In the genomic region with DNA sequence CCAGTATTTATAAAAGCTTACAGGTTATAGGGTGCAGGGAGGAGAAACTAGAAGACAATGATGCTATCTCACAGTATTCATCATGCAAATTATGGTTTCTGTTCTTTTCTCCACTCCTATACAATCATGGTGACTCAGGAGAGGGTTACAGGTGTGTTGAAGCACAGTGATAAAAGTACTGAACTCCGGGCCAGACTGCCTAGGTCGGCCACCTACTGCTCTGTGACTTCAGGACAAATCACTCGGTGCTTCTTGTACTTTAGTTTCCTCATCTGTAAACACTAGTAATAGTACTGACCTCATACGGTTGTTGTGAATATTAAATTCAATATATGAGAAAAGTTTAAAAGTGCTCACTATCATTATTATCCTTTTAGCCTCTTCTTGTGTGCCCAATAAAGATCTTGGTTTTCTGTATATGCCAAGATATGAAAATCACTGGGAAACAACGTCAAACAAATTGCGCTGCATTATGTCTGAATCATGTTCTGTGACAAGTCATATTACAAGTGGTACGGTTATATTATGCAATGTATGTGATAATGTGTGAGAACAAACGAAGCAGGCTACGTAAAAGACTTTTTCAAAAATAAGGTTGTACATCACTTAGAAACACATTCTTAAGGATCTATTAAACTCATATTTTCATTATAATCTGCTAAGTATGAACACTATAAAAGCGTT, we compare ENCODE assay signal across 20 cellular contexts.
DNase-seq lines count a peak whose midpoint lies in the region; ATAC-seq and TF ChIP-seq lines count a peak whose summit lies in the region.
"Had no signal": no experiment of that assay in that cellular context is flagged by ENCODE, and none has a peak within 500 bp of the region (broad histone marks: within the 10 kb centered on the region; RNA-seq: fewer than 3 reads in every experiment).

No MANE protein-coding gene starts in this region.

- H3K4me1 ChIP-seq in Peyer's patch (no peaks in the 10 kb centered on the region), prostate gland (replicated peaks) (no peaks in the 10 kb centered on the region)
- H3K4me1 ChIP-seq: left lung, spleen, uterus had no signal

- H3K9me3 Mint-ChIP-seq in immature natural killer cell = no peaks in the 10 kb centered on the region
- H3K9me3 Mint-ChIP-seq: activated CD4-positive, alpha-beta T cell treated with anti-CD3 and anti-CD28 coated beads, Interleukin-2, amount 10 ng/mL, durations not matched to agents 7 days and 5 days had no signal

- H3K4me1 Mint-ChIP-seq in immature natural killer cell = peaks cover 15 to 25% of the 10 kb centered on the region in 2 donors
- H3K4me1 Mint-ChIP-seq: activated CD4-positive, alpha-beta T cell treated with anti-CD3 and anti-CD28 coated beads, Interleukin-2, amount 10 ng/mL, durations not matched to agents 7 days and 5 days had no signal

- no peaks in the 10 kb centered on the region for H3K27me3 ChIP-seq in GM06990 (replicated peaks; ENCODE audit: control insufficient read depth, insufficient read depth, low read length)
- H3K27me3 ChIP-seq in Peyer's patch = no peaks in the 10 kb centered on the region
- no peaks in the 10 kb centered on the region for H3K27me3 ChIP-seq in prostate gland (replicated peaks; ENCODE audit: insufficient read depth)
- H3K27me3 ChIP-seq: dorsolateral prefrontal cortex, esophagus squamous epithelium, left lung, spleen, uterus had no signal

- DNase-seq in GM06990 (ENCODE audit: extremely low read depth, insufficient read length) = peak; percentile 22
- peak; percentile 91 for DNase-seq in amniotic epithelial cell (ENCODE audit: low read depth)
- no peak for DNase-seq in immature natural killer cell
- DNase-seq in Peyer's patch = no peak
- no peak for DNase-seq in inferior parietal cortex (ENCODE audit: extremely low spot score)
- DNase-seq in prostate gland (ENCODE audit: low spot score) = no peak
- DNase-seq: activated CD4-positive, alpha-beta T cell treated with anti-CD3 and anti-CD28 coated beads, Interleukin-2, amount 10 ng/mL, durations not matched to agents 7 days and 5 days; central memory CD4-positive, alpha-beta T cell; dorsolateral prefrontal cortex; esophagus squamous epithelium; left lung; NCI-H187; spleen; stimulated activated CD4-positive, alpha-beta T cell treated with anti-CD3 and anti-CD28 coated beads, Interleukin-4, amount 100 ng/mL, for 4 hours; SW 1271; uterus had no signal

- H3K9me3 ChIP-seq in Peyer's patch (no peaks in the 10 kb centered on the region), prostate gland (no peaks in the 10 kb centered on the region)
- H3K9me3 ChIP-seq: esophagus squamous epithelium, left lung, spleen, uterus had no signal

- intact Hi-C loops in prostate gland (cut with DNase I) = no loop called here

- no peak overlapping the region for H3K27ac ChIP-seq in Peyer's patch
- H3K27ac ChIP-seq in prostate gland = no peak overlapping the region
- H3K27ac ChIP-seq: C4-2B, dorsolateral prefrontal cortex, esophagus squamous epithelium, HL-60, left lung, spleen, uterus had no signal

- peaks cover 0 to 4% (median 0%) of the 10 kb centered on the region in 3 donors for H3K27me3 Mint-ChIP-seq in immature natural killer cell (ENCODE audit: low read depth in 3 of 3)

- no peak overlapping the region for H3K4me3 Mint-ChIP-seq in immature natural killer cell
- H3K4me3 Mint-ChIP-seq: activated CD4-positive, alpha-beta T cell treated with anti-CD3 and anti-CD28 coated beads, Interleukin-2, amount 10 ng/mL, durations not matched to agents 7 days and 5 days had no signal

- 89% methylated on average over 10 of the region's 10 CpGs for WGBS in prostate gland

- H3K36me3 ChIP-seq in GM06990 (ENCODE audit: control insufficient read depth, insufficient read depth, low read length) = no peaks in the 10 kb centered on the region
- no peaks in the 10 kb centered on the region for H3K36me3 ChIP-seq in Peyer's patch
- no peaks in the 10 kb centered on the region for H3K36me3 ChIP-seq in prostate gland
- H3K36me3 ChIP-seq: esophagus squamous epithelium, left lung, spleen, uterus had no signal

- TF ChIP-seq POLR2A in Peyer's patch (IDR thresholded peaks at IDR 0.05) (no peak), prostate gland (IDR thresholded peaks at IDR 0.05) (no peak)

- ATAC-seq in GM19025 (IDR thresholded peaks at IDR 0.05; ENCODE audit: low read depth, unreplicated experiment) (peak; percentile 43), HG02798 (IDR thresholded peaks at IDR 0.05; ENCODE audit: poor library complexity, unreplicated experiment) (peak; percentile 39)
- ATAC-seq: left lung had no signal

- no peak for TF ChIP-seq CTCF in GM06990 (IDR thresholded peaks at IDR 0.05; ENCODE audit: insufficient read depth, low read length, poor library complexity, severe bottlenecking)
- no peak for TF ChIP-seq CTCF in Peyer's patch (IDR thresholded peaks at IDR 0.05)
- TF ChIP-seq CTCF in prostate gland (IDR thresholded peaks at IDR 0.05) = no peak

- H3K4me3 ChIP-seq in GM06990 (replicated peaks; ENCODE audit: low read depth, low read length) (no peak overlapping the region), Peyer's patch (no peak overlapping the region), prostate gland (no peak overlapping the region)
- H3K4me3 ChIP-seq: dorsolateral prefrontal cortex, esophagus squamous epithelium, left lung, spleen, uterus had no signal

- no peak overlapping the region for H3K27ac Mint-ChIP-seq in immature natural killer cell
- H3K27ac Mint-ChIP-seq: activated CD4-positive, alpha-beta T cell treated with anti-CD3 and anti-CD28 coated beads, Interleukin-2, amount 10 ng/mL, durations not matched to agents 7 days and 5 days had no signal

- no peaks in the 10 kb centered on the region for H3K36me3 Mint-ChIP-seq in immature natural killer cell

Comparison
In these comparisons a context has a peak if more than half of its experiments do, and no peak if none do; other contexts are left out.
1. DNase-seq: peak in GM06990 (single experiment) and amniotic epithelial cell (single experiment); none in immature natural killer cell (0 of 3), Peyer's patch (0 of 3), inferior parietal cortex (single experiment) and prostate gland (single experiment).